Comparison of ENCODE assay signal across 15 cellular contexts in genomic region chr22:46038516-46039430, GRCh38.
DNase-seq lines count a peak whose midpoint lies in the region; ATAC-seq and TF ChIP-seq lines count a peak whose summit lies in the region.
"Had no signal": no experiment of that assay in that cellular context is flagged by ENCODE, and none has a peak within 500 bp of the region (broad histone marks: within the 10 kb centered on the region; RNA-seq: fewer than 3 reads in every experiment).

No MANE protein-coding gene starts in this region.

- no peaks in the 10 kb centered on the region for H3K27me3 ChIP-seq in right cardiac atrium (ENCODE audit: control insufficient read depth, insufficient read depth)
- no peaks in the 10 kb centered on the region for H3K27me3 ChIP-seq in neutrophil
- H3K27me3 ChIP-seq in vagina = no peaks in the 10 kb centered on the region
- H3K27me3 ChIP-seq: esophagus muscularis mucosa, SJSA1 had no signal

- TF ChIP-seq POLR2A in vagina (IDR thresholded peaks at IDR 0.05) = no peak

- H3K4me3 ChIP-seq in right cardiac atrium (ENCODE audit: low read length) = no peak overlapping the region
- H3K4me3 ChIP-seq in neutrophil (ENCODE audit: low read depth in 1 of 2, low read length in 1 of 2) = no peak overlapping the region
- no peak overlapping the region for H3K4me3 ChIP-seq in vagina
- H3K4me3 ChIP-seq: cardiac muscle cell, esophagus muscularis mucosa, SJSA1 had no signal

- DNase-seq in right cardiac atrium (peak in 2 of 3 donors; percentile 44 to 56), left ventricle myocardium superior (no peak), chondrocyte (ENCODE audit: low spot score) (peak; percentile 40), vagina (ENCODE audit: extremely low spot score in 2 of 2) (no peak), nucleus accumbens (lab: John Stamatoyannopoulos, UW) (no peak), H4 (ENCODE audit: low spot score) (no peak)
- DNase-seq: CD8-positive, alpha-beta T cell; naive B cell; NCI-H748 treated with DMSO at 0.1 percent for 48 hours had no signal

- no peak overlapping the region for H3K27ac Mint-ChIP-seq in chondrocyte (ENCODE audit: unreplicated experiment)
- H3K27ac Mint-ChIP-seq: CD8-positive, alpha-beta T cell had no signal

- no peaks in the 10 kb centered on the region for H3K27me3 Mint-ChIP-seq in chondrocyte (ENCODE audit: low read depth)
- H3K27me3 Mint-ChIP-seq: naive B cell had no signal

- H3K27ac ChIP-seq in right cardiac atrium (ENCODE audit: low read length) = no peak overlapping the region
- peak overlapping the region; percentile 4 for H3K27ac ChIP-seq in neutrophil
- H3K27ac ChIP-seq in vagina = peak overlapping the region; percentile 65
- H3K27ac ChIP-seq: cardiac muscle cell, HL-60, SJSA1 had no signal

- WGBS in right cardiac atrium = 60% methylated on average over 18 of the region's 18 CpGs

- H3K4me1 Mint-ChIP-seq in chondrocyte (ENCODE audit: low read depth) = peaks cover 29% of the 10 kb centered on the region

- no peaks in the 10 kb centered on the region for H3K36me3 Mint-ChIP-seq in chondrocyte (ENCODE audit: low read depth)
- H3K36me3 Mint-ChIP-seq: CD8-positive, alpha-beta T cell; naive B cell had no signal

- no peak for TF ChIP-seq CTCF in chondrocyte (IDR thresholded peaks at IDR 0.05)
- no peak for TF ChIP-seq CTCF in neutrophil (IDR thresholded peaks at IDR 0.05)
- no peak for TF ChIP-seq CTCF in vagina (IDR thresholded peaks at IDR 0.05)

- no peak overlapping the region for H3K4me3 Mint-ChIP-seq in chondrocyte (ENCODE audit: unreplicated experiment)
- H3K4me3 Mint-ChIP-seq: CD8-positive, alpha-beta T cell had no signal

- ATAC-seq in right cardiac atrium (no peak), left ventricle myocardium superior (no peak), GM21737 (IDR thresholded peaks at IDR 0.05; ENCODE audit: unreplicated experiment) (no peak)
- ATAC-seq: CD8-positive, alpha-beta T cell had no signal

- intact Hi-C loops in right cardiac atrium (cut with DNase I) = loop anchor here in 1 of 4 donors (5.0 kb wide), 1 partner anchor 34 kb away; no protein-coding TSS in a partner anchor
- intact Hi-C loops in left ventricle myocardium superior (cut with micrococcal nuclease) = no loop called here
- intact Hi-C loops in vagina (cut with DNase I) = no loop called here

- no peaks in the 10 kb centered on the region for H3K36me3 ChIP-seq in neutrophil
- no peaks in the 10 kb centered on the region for H3K36me3 ChIP-seq in vagina
- H3K36me3 ChIP-seq: cardiac muscle cell, esophagus muscularis mucosa had no signal

- H3K9me3 ChIP-seq in right cardiac atrium (ENCODE audit: control insufficient read depth, low read length) = no peaks in the 10 kb centered on the region
- no peaks in the 10 kb centered on the region for H3K9me3 ChIP-seq in neutrophil
- H3K9me3 ChIP-seq in vagina = no peaks in the 10 kb centered on the region
- H3K9me3 ChIP-seq: esophagus muscularis mucosa, SJSA1 had no signal

- H3K9me3 Mint-ChIP-seq in chondrocyte (ENCODE audit: low read depth) = no peaks in the 10 kb centered on the region
- H3K9me3 Mint-ChIP-seq: CD8-positive, alpha-beta T cell; naive B cell had no signal

- peaks cover 5% of the 10 kb centered on the region for H3K4me1 ChIP-seq in right cardiac atrium (ENCODE audit: control insufficient read depth, insufficient read depth, low read length)
- H3K4me1 ChIP-seq in neutrophil (ENCODE audit: control insufficient read depth in 1 of 2, insufficient read depth in 1 of 2, low read depth in 1 of 2, low read length in 1 of 2) = peaks cover 33 to 50% of the 10 kb centered on the region in 2 experiments
- peaks cover 64% of the 10 kb centered on the region for H3K4me1 ChIP-seq in vagina

Comparison
In these comparisons a context has a peak if more than half of its experiments do, and no peak if none do; other contexts are left out.
1. DNase-seq: peak in right cardiac atrium (2 of 3) and chondrocyte (single experiment); none in left ventricle myocardium superior (single experiment), vagina (0 of 2), nucleus accumbens (0 of 56) and H4 (single experiment).